In the genomic region with DNA sequence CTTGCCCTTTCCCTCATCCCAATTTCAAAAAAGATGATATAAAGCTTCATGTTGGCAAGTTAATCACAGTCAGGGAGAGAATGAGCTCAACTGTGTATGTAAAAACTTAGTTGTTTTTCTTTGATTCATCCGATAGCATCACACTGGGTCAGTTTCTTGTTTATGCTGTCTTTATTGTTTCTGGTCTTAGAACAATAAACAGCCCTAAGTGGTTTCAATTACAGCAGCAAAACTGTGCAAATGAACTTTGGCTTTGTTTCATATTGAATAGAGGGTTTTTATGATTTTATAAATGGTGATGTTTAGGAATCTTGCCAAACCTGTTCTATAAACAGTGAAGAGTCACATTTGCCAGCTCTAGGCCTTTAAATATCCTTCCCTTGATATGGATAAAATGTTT, we compare ENCODE assay signal across 20 cellular contexts.
A peak's percentile ranks its signal among the peaks of the same experiment; 100 is the strongest.
DNase-seq lines count a peak whose midpoint lies in the region; ATAC-seq and TF ChIP-seq lines count a peak whose summit lies in the region.
"Had no signal": no experiment of that assay in that cellular context is flagged by ENCODE, and none has a peak within 500 bp of the region (broad histone marks: within the 10 kb centered on the region; RNA-seq: fewer than 3 reads in every experiment).

No MANE protein-coding gene starts in this region.

- H2AK5ac ChIP-seq in neuronal stem cell (ENCODE audit: low read depth, low read length) = no peak overlapping the region

- H3K4me2 ChIP-seq in neuronal stem cell (ENCODE audit: insufficient read depth, low read length, poor library complexity, severe bottlenecking) = no peak overlapping the region
- H3K4me2 ChIP-seq: neural progenitor cell had no signal

- H3K27ac ChIP-seq in VCaP (peak overlapping the region; percentile 46; the same call in 1 of the 2 replicates), prostate gland (peak overlapping the region; percentile 58 to 62), neuronal stem cell (replicated peaks; ENCODE audit: low read length) (no peak overlapping the region)
- H3K27ac ChIP-seq: foreskin keratinocyte, neural progenitor cell, spleen had no signal

- H2BK12ac ChIP-seq in neuronal stem cell (ENCODE audit: low read length) = no peak overlapping the region

- H2AFZ ChIP-seq in neuronal stem cell (ENCODE audit: low read length) = no peak overlapping the region
- H2AFZ ChIP-seq: neural progenitor cell had no signal

- H3K4me1 ChIP-seq in prostate gland (replicated peaks) (peaks cover 14% of the 10 kb centered on the region), neuronal stem cell (ENCODE audit: control insufficient read depth in 2 of 2, insufficient read depth in 1 of 2, low read depth in 1 of 2, low read length in 2 of 2) (no peaks in the 10 kb centered on the region)
- H3K4me1 ChIP-seq: foreskin keratinocyte, neural progenitor cell, spleen had no signal

- no peak overlapping the region for H4K91ac ChIP-seq in neuronal stem cell (ENCODE audit: low read depth, low read length, poor library complexity)

- no peak overlapping the region for H3K9ac ChIP-seq in neuronal stem cell (ENCODE audit: low read depth, low read length, poor library complexity)
- H3K9ac ChIP-seq: neural progenitor cell had no signal

- TF ChIP-seq CTCF in VCaP (conservative IDR thresholded peaks at IDR 0.05) (no peak), prostate gland (IDR thresholded peaks at IDR 0.05) (no peak)

- H4K8ac ChIP-seq in neuronal stem cell (ENCODE audit: low read depth, low read length) = no peak overlapping the region

- H3K9me3 ChIP-seq in prostate gland (no peaks in the 10 kb centered on the region), neuronal stem cell (replicated peaks in 1 of 2; ENCODE audit: control insufficient read depth in 2 of 2, insufficient read depth in 1 of 2, low read depth in 1 of 2, low read length in 2 of 2) (no peaks in the 10 kb centered on the region)

- no peak overlapping the region for H3K14ac ChIP-seq in neuronal stem cell (ENCODE audit: low read length)

- intact Hi-C loops in prostate gland (cut with DNase I) = no loop called here

- WGBS in prostate gland = 12% methylated on average over 1 of the region's 1 CpG
- no CpG with 5 or more reads among the region's 1 CpG for WGBS in neuronal stem cell (ENCODE audit: extremely low coverage in 2 of 2, insufficient read length in 2 of 2, insufficient replicate concordance in 1 of 2), 2 donors

- TF ChIP-seq POLR2A in prostate gland (IDR thresholded peaks at IDR 0.05) = no peak

- H3K4me3 ChIP-seq in prostate gland (no peak overlapping the region), neuronal stem cell (ENCODE audit: low read length in 2 of 2) (no peak overlapping the region)
- H3K4me3 ChIP-seq: neural progenitor cell, spleen had no signal

- no peak overlapping the region for H3K23ac ChIP-seq in neuronal stem cell (ENCODE audit: low read depth, low read length, poor library complexity)

- H3K27me3 ChIP-seq in prostate gland (replicated peaks; ENCODE audit: insufficient read depth) (no peaks in the 10 kb centered on the region), neuronal stem cell (ENCODE audit: control insufficient read depth in 3 of 3, insufficient read depth in 3 of 3, low read depth in 1 of 3, low read length in 3 of 3) (no peaks in the 10 kb centered on the region)
- H3K27me3 ChIP-seq: foreskin keratinocyte, neural progenitor cell, spleen had no signal

- no peak overlapping the region for H3K4ac ChIP-seq in neuronal stem cell (ENCODE audit: low read length)

- ATAC-seq in HG03378 (IDR thresholded peaks at IDR 0.05; ENCODE audit: unreplicated experiment) = no peak
- ATAC-seq: foreskin keratinocyte, T-helper 17 cell had no signal

- H3K79me1 ChIP-seq in neuronal stem cell (ENCODE audit: low read depth, low read length) = no peaks in the 10 kb centered on the region

- H2BK15ac ChIP-seq in neuronal stem cell (ENCODE audit: low read length) = no peak overlapping the region

- peak; percentile 45 for DNase-seq in HT-29 (ENCODE audit: low spot score)
- DNase-seq in fibroblast of gingiva (ENCODE audit: low read depth) = peak; percentile 39
- no peak for DNase-seq in prostate gland (ENCODE audit: low spot score)
- no peak for DNase-seq in NCI-H2227 (lab: John Stamatoyannopoulos, UW; ENCODE audit: unreplicated experiment)
- DNase-seq in neuronal stem cell (ENCODE audit: low spot score) = no peak
- no peak for DNase-seq in NCI-H526 (lab: John Stamatoyannopoulos, UW)
- DNase-seq: activated CD4-positive, alpha-beta T cell treated with anti-CD3 and anti-CD28 coated beads, Interleukin-2, amount 50 U/mL, for 48 hours; amygdala; CD4-positive, alpha-beta memory T cell; KG1; NCI-H1092 treated with DMSO at 0.1 percent for 48 hours; NCI-H2171 treated with DMSO at 0.1 percent for 48 hours; SIG-M5; spleen; stimulated activated CD8-positive, alpha-beta memory T cell treated with anti-CD3 and anti-CD28 coated beads, Interleukin-4, amount 100 ng/mL, for 48 hours; T-helper 17 cell had no signal

- no peak overlapping the region for H2BK120ac ChIP-seq in neuronal stem cell (ENCODE audit: low read depth, low read length)

- no peak overlapping the region for H3K18ac ChIP-seq in neuronal stem cell (ENCODE audit: low read length)

- no peak overlapping the region for H2BK5ac ChIP-seq in neuronal stem cell (ENCODE audit: low read length)

- H3K36me3 ChIP-seq in prostate gland (no peaks in the 10 kb centered on the region), neuronal stem cell (replicated peaks in 1 of 2; ENCODE audit: control insufficient read depth in 2 of 2, insufficient read depth in 2 of 2, low read length in 2 of 2) (no peaks in the 10 kb centered on the region)
- H3K36me3 ChIP-seq: neural progenitor cell, spleen had no signal

Comparison
In these comparisons a context has a peak if more than half of its experiments do, and no peak if none do; other contexts are left out.
1. DNase-seq: peak in HT-29 (single experiment) and fibroblast of gingiva (single experiment); none in prostate gland (single experiment), NCI-H2227 (single experiment), neuronal stem cell (single experiment) and NCI-H526 (0 of 2).